ENCODE assay signal across 17 cellular contexts in genomic region chr1:156615946-156616345, GRCh38. TPM values are rescaled to one million over a fixed set of nuclear protein-coding genes. Genes with fewer than 3 reads are reported as not detected.
DNase-seq lines count a peak whose midpoint lies in the region; ATAC-seq and TF ChIP-seq lines count a peak whose summit lies in the region.
"Had no signal": no experiment of that assay in that cellular context is flagged by ENCODE, and none has a peak within 500 bp of the region (broad histone marks: within the 10 kb centered on the region; RNA-seq: fewer than 3 reads in every experiment).

No MANE protein-coding gene starts in this region.

- H2AK5ac ChIP-seq in mesenchymal stem cell (ENCODE audit: low read length, severe bottlenecking), result no peak overlapping the region

- H3K23ac ChIP-seq in mesenchymal stem cell (ENCODE audit: low read length in 2 of 2), result no peak overlapping the region

- H3K9ac ChIP-seq in mesenchymal stem cell (ENCODE audit: low read length), result no peak overlapping the region
- H3K9ac ChIP-seq: BLaER1 had no signal

- CTCF ChIA-PET in HEK293 (lab: Yijun Ruan, JAX), result interaction anchor here (0.6 to 8.1 kb wide), 4 partner anchors 10 to 72 kb away, joined by 3 to 95 read pairs (median 7); no protein-coding TSS in a partner anchor

- H3K9me3 ChIP-seq in HEK293 (ENCODE audit: control insufficient read depth, insufficient read depth, low read depth, low read length), result no peaks in the 10 kb centered on the region
- H3K9me3 ChIP-seq in mesenchymal stem cell (ENCODE audit: control insufficient read depth, low read length), result no peaks in the 10 kb centered on the region
- no peaks in the 10 kb centered on the region for H3K9me3 ChIP-seq in stomach
- H3K9me3 ChIP-seq: BLaER1 had no signal

- intact Hi-C loops in stomach (cut with DNase I; ENCODE audit: low total_unique reads), result no loop called here
- intact Hi-C loops in lower leg skin (cut with DNase I; ENCODE audit: low total_unique reads), result no loop called here

- TF ChIP-seq POLR2A in stomach (IDR thresholded peaks at IDR 0.05) (no peak), lower leg skin (IDR thresholded peaks at IDR 0.05) (no peak)

- peak overlapping the region in 1 of 2 experiments; percentile 96 for H2BK12ac ChIP-seq in mesenchymal stem cell (ENCODE audit: low read length in 2 of 2)

- TF ChIP-seq EP300 in stomach (IDR thresholded peaks at IDR 0.05), result no peak

- no peaks in the 10 kb centered on the region for H3K79me1 ChIP-seq in mesenchymal stem cell (replicated peaks; ENCODE audit: low read length, poor library complexity, severe bottlenecking)

- no peak for ATAC-seq in HG03095 (IDR thresholded peaks at IDR 0.05; ENCODE audit: unreplicated experiment)
- ATAC-seq: activated CD4-positive, alpha-beta T cell treated with anti-CD3 and anti-CD28 coated beads for 36 hours; stimulated activated memory B cell treated with anti-CD40 and anti-IgM and Interleukin-4, amounts not matched to agents 10 μg/mL and 1 μg/mL and 100 μg/mL, for 72 hours had no signal

- peak overlapping the region; percentile 79 for H2BK120ac ChIP-seq in mesenchymal stem cell (ENCODE audit: low read depth, low read length)

- H2AFZ ChIP-seq in mesenchymal stem cell (ENCODE audit: low read depth, low read length), result no peak overlapping the region

- peak overlapping the region in 1 of 2 experiments; percentile 54 for H3K4ac ChIP-seq in mesenchymal stem cell (ENCODE audit: low read depth in 1 of 2, low read length in 2 of 2)

- H3K27ac ChIP-seq in HEK293 (ENCODE audit: extremely low read depth, low read depth, low read length), result 0 out of 2 replicates have a peak overlapping the region, but pooled peaks have one; percentile 0
- peak overlapping the region; percentile 64 to 87 for H3K27ac ChIP-seq in coronary artery
- no peak overlapping the region for H3K27ac ChIP-seq in mesenchymal stem cell (ENCODE audit: low read length, poor library complexity, severe bottlenecking)
- H3K27ac ChIP-seq in stomach, result peak overlapping the region in 3 of 5 donors; percentile 37 to 59 (median 59)
- H3K27ac ChIP-seq: BLaER1 had no signal

- no peak overlapping the region for H2BK5ac ChIP-seq in mesenchymal stem cell (ENCODE audit: low read depth, low read length, poor library complexity, severe bottlenecking)

- H4K8ac ChIP-seq in mesenchymal stem cell (ENCODE audit: low read length), result peak overlapping the region; percentile 75

- DNase-seq in coronary artery (ENCODE audit: low spot score) (no peak), mesenchymal stem cell (peak; percentile 63), stomach (no peak), DMS79 (lab: John Stamatoyannopoulos, UW) (no peak), lower leg skin (ENCODE audit: low spot score in 2 of 2) (no peak)
- no peak for DNase-seq in activated CD8-positive, alpha-beta memory T cell treated with anti-CD3 and anti-CD28 coated beads, Interleukin-2, amount 50 U/mL, for 48 hours
- DNase-seq: activated CD4-positive, alpha-beta T cell treated with anti-CD3 and anti-CD28 coated beads for 36 hours; activated T-cell treated with anti-CD3 and anti-CD28 coated beads for 4 hours; naive B cell; retina had no signal

- POLR2A ChIA-PET in HEK293 (lab: Yijun Ruan, JAX), result interaction anchor here (0.8 kb wide), 2 partner anchors 8 to 29 kb away, joined by 3 to 4 read pairs; no protein-coding TSS in a partner anchor

- TF ChIP-seq CTCF in HEK293 (tag by site-specific recombination; IDR thresholded peaks at IDR 0.05), result no peak
- no peak for TF ChIP-seq CTCF in coronary artery (IDR thresholded peaks at IDR 0.05)
- no peak for TF ChIP-seq CTCF in stomach (IDR thresholded peaks at IDR 0.05)
- no peak for TF ChIP-seq CTCF in lower leg skin (IDR thresholded peaks at IDR 0.05)

- H3K27me3 ChIP-seq in mesenchymal stem cell (ENCODE audit: control insufficient read depth in 1 of 2, insufficient read depth in 1 of 2, low read length in 2 of 2), result peaks cover 53 to 54% of the 10 kb centered on the region in 2 experiments
- H3K27me3 ChIP-seq in stomach, result peaks cover 0 to 58% (median 15%) of the 10 kb centered on the region in 3 donors

- peak overlapping the region; percentile 40 to 81 for H3K18ac ChIP-seq in mesenchymal stem cell (ENCODE audit: low read depth in 1 of 2, low read length in 2 of 2)

- H2BK15ac ChIP-seq in mesenchymal stem cell (ENCODE audit: low read depth, poor library complexity, severe bottlenecking), result no peak overlapping the region

- H3K4me2 ChIP-seq in mesenchymal stem cell (ENCODE audit: low read length, poor library complexity, severe bottlenecking), result no peak overlapping the region
- H3K4me2 ChIP-seq: BLaER1 had no signal

- H3K4me1 ChIP-seq in HEK293 (ENCODE audit: control insufficient read depth, insufficient read depth, low read length) (peaks cover 5% of the 10 kb centered on the region), mesenchymal stem cell (ENCODE audit: control insufficient read depth, insufficient read depth, low read depth, low read length) (no peaks in the 10 kb centered on the region), stomach (peaks cover 6 to 19% (median 11%) of the 10 kb centered on the region in 4 donors)
- H3K4me1 ChIP-seq: BLaER1 had no signal

- peak overlapping the region in 1 of 2 experiments; percentile 26 for H3K14ac ChIP-seq in mesenchymal stem cell (ENCODE audit: low read length in 2 of 2)

- WGBS in mesenchymal stem cell, result no CpG with 5 or more reads among the region's 4 CpGs
- WGBS in stomach, 5 donors, result 38 to 57% (median 44%) methylated on average over 4 of the region's 4 CpGs
- WGBS in lower leg skin, 2 donors, result 43 to 67% methylated on average over 4 of the region's 4 CpGs

- peak overlapping the region; percentile 43 for H4K91ac ChIP-seq in mesenchymal stem cell (ENCODE audit: low read length)

- no peaks in the 10 kb centered on the region for H3K36me3 ChIP-seq in HEK293 (ENCODE audit: control insufficient read depth in 2 of 2, insufficient read depth in 1 of 2, low read length in 2 of 2)
- H3K36me3 ChIP-seq in mesenchymal stem cell (ENCODE audit: control insufficient read depth in 1 of 2, insufficient read depth in 2 of 2, low read depth in 1 of 2, low read length in 2 of 2), result no peaks in the 10 kb centered on the region
- H3K36me3 ChIP-seq in stomach, result no peaks in the 10 kb centered on the region
- H3K36me3 ChIP-seq: BLaER1 had no signal

- H3K4me3 ChIP-seq in HEK293 (ENCODE audit: low read depth, low read length) (no peak overlapping the region), coronary artery (peak overlapping the region; percentile 53), mesenchymal stem cell (ENCODE audit: insufficient read depth in 1 of 2, low read depth in 1 of 2, low read length in 2 of 2) (peak overlapping the region in 1 of 2 experiments; percentile 43), stomach (no peak overlapping the region), lower leg skin (ENCODE audit: low read depth, poor library complexity, severe bottlenecking) (no peak overlapping the region)
- H3K4me3 ChIP-seq: BLaER1 had no signal

TF ChIP-seq in HEK293, 187 proteins besides CTCF, POLR2A, EP300 and RAD21:
- TF ChIP-seq ZNF302 (tag by site-specific recombination; IDR thresholded peaks at IDR 0.05; ENCODE audit: low read depth) (no peak), ZFHX2 (tag by site-specific recombination; conservative IDR thresholded peaks at IDR 0.05) (0 out of 2 replicates have a peak, but pooled peaks have one; percentile 0)

RNA-seq across cellular contexts. Expression of gene HAPLN2, which starts 3.3 kb away (rescaled TPM):
- 0.07 TPM for polyA plus RNA-seq in mesenchymal stem cell (2013, experiment 1 of 2)
- 0.07 TPM for polyA plus RNA-seq in mesenchymal stem cell (2013, experiment 2 of 2)
- not detected for total RNA-seq in stomach
- under 1 TPM in 2 of 3 donors, not detected in 1; 0.33 to 0.37 TPM for polyA plus RNA-seq in stomach
- total RNA-seq in lower leg skin, result 1 to 10 TPM in 1 of 4 donors, under 1 TPM in 2, not detected in 1; 0.68 to 1.0 (median 0.80) TPM
- total RNA-seq: LHCN-M2; T-helper 2 cell treated with Interferon-gamma antibody and Interleukin-4, amounts not matched to agents 100 ng/mL and 5 ng/mL, for 36 hours had no signal

RNA-seq across cellular contexts. Expression of gene GPATCH4, which starts 14.7 kb away (rescaled TPM):
- polyA plus RNA-seq in mesenchymal stem cell (2013, experiment 1 of 2), result 24.8 TPM
- 25.4 TPM for polyA plus RNA-seq in mesenchymal stem cell (2013, experiment 2 of 2)
- total RNA-seq in stomach (10 to 100 TPM in 3 of 5 donors, 1 to 10 TPM in 2; 9.0 to 15.6 (median 12.9) TPM), lower leg skin (10 to 100 TPM in 3 of 4 donors, 1 to 10 TPM in 1; 10.0 to 18.5 (median 13.9) TPM)
- polyA plus RNA-seq in stomach, result 10 to 100 TPM; 11.2 to 24.1 (median 19.9) TPM

RNA-seq across cellular contexts. Expression of gene NAXE, which starts 24.4 kb away (rescaled TPM):
- polyA plus RNA-seq in mesenchymal stem cell (2013, experiment 1 of 2), result 58.9 TPM
- 58.1 TPM for polyA plus RNA-seq in mesenchymal stem cell (2013, experiment 2 of 2)
- 10 to 100 TPM; 46.1 to 81.1 (median 52.7) TPM for total RNA-seq in stomach
- polyA plus RNA-seq in stomach, result 10 to 100 TPM; 68.1 to 84.9 (median 71.7) TPM
- 10 to 100 TPM; 37.0 to 52.7 (median 45.8) TPM for total RNA-seq in lower leg skin

RNA-seq across cellular contexts. Expression of gene BCAN, which starts 26.0 kb away (rescaled TPM):
- polyA plus RNA-seq in mesenchymal stem cell (2013, experiment 1 of 2), result 0.33 TPM
- 0.23 TPM for polyA plus RNA-seq in mesenchymal stem cell (2013, experiment 2 of 2)
- total RNA-seq in stomach (10 to 100 TPM in 1 of 5 donors, 1 to 10 TPM in 1, not detected in 3; 5.7 to 39.7 TPM), lower leg skin (10 to 100 TPM; 21.9 to 50.1 (median 26.0) TPM)
- polyA plus RNA-seq in stomach, result under 1 TPM in 1 of 3 donors, not detected in 2; 0.05 TPM
- total RNA-seq: activated CD4-positive, alpha-beta T cell treated with anti-CD3 and anti-CD28 coated beads for 36 hours; Daoy; LHCN-M2; T-helper 2 cell treated with Interferon-gamma antibody and Interleukin-4, amounts not matched to agents 100 ng/mL and 5 ng/mL, for 36 hours had no signal

RNA-seq across cellular contexts. Expression of gene TTC24, which starts 36.4 kb away (rescaled TPM):
- not detected for polyA plus RNA-seq in mesenchymal stem cell (2013, experiment 1 of 2)
- polyA plus RNA-seq in mesenchymal stem cell (2013, experiment 2 of 2), result not detected
- total RNA-seq in stomach (under 1 TPM in 1 of 5 donors, not detected in 4; 0.55 TPM), lower leg skin (under 1 TPM in 1 of 4 donors, not detected in 3; 0.19 TPM)
- not detected for polyA plus RNA-seq in stomach
- total RNA-seq: Daoy, LHCN-M2 had no signal
